ENCODE assay signal across 14 cellular contexts in genomic region chr1:88990426-88990825, GRCh38. TPM values are rescaled to one million over a fixed set of nuclear protein-coding genes. Genes with fewer than 3 reads are reported as not detected.
DNase-seq lines count a peak whose midpoint lies in the region; ATAC-seq lines count a peak whose summit lies in the region.
"Had no signal": no experiment of that assay in that cellular context is flagged by ENCODE, and none has a peak within 500 bp of the region (broad histone marks: within the 10 kb centered on the region; RNA-seq: fewer than 3 reads in every experiment).

No MANE protein-coding gene starts in this region.

- no peak for ATAC-seq in naive thymus-derived CD8-positive, alpha-beta T cell
- no peak for ATAC-seq in HG03139 (IDR thresholded peaks at IDR 0.05; ENCODE audit: unreplicated experiment)

- intact Hi-C loops in posterior vena cava (cut with DNase I), result no loop called here

- peak; percentile 11 for DNase-seq in NCI-H82 (lab: John Stamatoyannopoulos, UW)
- DNase-seq in NCI-H82 treated with DMSO at 0.1 percent for 48 hours (lab: John Stamatoyannopoulos, UW; ENCODE audit: unreplicated experiment), result no peak
- peak; percentile 58 for DNase-seq in amniotic epithelial cell (ENCODE audit: low read depth)
- no peak for DNase-seq in naive thymus-derived CD8-positive, alpha-beta T cell
- DNase-seq in NCI-H510A treated with DMSO at 0.1 percent for 48 hours (lab: John Stamatoyannopoulos, UW), result no peak
- DNase-seq in posterior vena cava (ENCODE audit: low spot score), result no peak
- DNase-seq: DMS153, H7, MM.1S, NCI-H2227 treated with DMSO at 0.1 percent for 48 hours, T1000, thyroid gland had no signal

- H3K9me3 Mint-ChIP-seq in naive thymus-derived CD8-positive, alpha-beta T cell, result no peaks in the 10 kb centered on the region

- H3K9ac ChIP-seq in HUES6 (ENCODE audit: low read length), result no peak overlapping the region

- POLR2A ChIA-PET in naive thymus-derived CD8-positive, alpha-beta T cell (lab: Charles Lee), result interaction anchor here (1.3 to 1.4 kb wide), 2 partner anchors 367 to 768 kb away, joined by 3 read pairs; no protein-coding TSS in a partner anchor

- peaks cover 17% of the 10 kb centered on the region for H3K36me3 ChIP-seq in HUES6 (ENCODE audit: control insufficient read depth, insufficient read depth, low read length)
- H3K36me3 ChIP-seq: thyroid gland had no signal

- H3K27ac Mint-ChIP-seq in naive thymus-derived CD8-positive, alpha-beta T cell, result peak overlapping the region in 8 of 10 donors; percentile 30 to 87 (median 79)

- no peaks in the 10 kb centered on the region for H3K27me3 Mint-ChIP-seq in naive thymus-derived CD8-positive, alpha-beta T cell

- no peaks in the 10 kb centered on the region for H3K9me3 ChIP-seq in HUES6 (ENCODE audit: control insufficient read depth, insufficient read depth, low read depth, low read length)
- H3K9me3 ChIP-seq: thyroid gland had no signal

- peaks cover 9% of the 10 kb centered on the region; the same call in 1 of the 2 replicates for H3K4me1 ChIP-seq in HUES6 (ENCODE audit: control insufficient read depth, insufficient read depth, low read length)

- peak overlapping the region in 2 of 10 donors; percentile 11 to 18 for H3K4me3 Mint-ChIP-seq in naive thymus-derived CD8-positive, alpha-beta T cell

- peak overlapping the region; percentile 73; the same call in 1 of the 2 replicates for H3K4me3 ChIP-seq in HUES6 (ENCODE audit: low read depth, low read length)
- H3K4me3 ChIP-seq: thyroid gland had no signal

- H3K4me1 Mint-ChIP-seq in naive thymus-derived CD8-positive, alpha-beta T cell, result peaks cover 23 to 51% (median 46%) of the 10 kb centered on the region in 4 donors

- no peak overlapping the region for H3K27ac ChIP-seq in HUES6 (ENCODE audit: low read depth, low read length)

- H3K27me3 ChIP-seq in HUES6 (ENCODE audit: control insufficient read depth, insufficient read depth, low read length), result no peaks in the 10 kb centered on the region
- H3K27me3 ChIP-seq: thyroid gland had no signal

- peaks cover 0 to 24% (median 1%) of the 10 kb centered on the region in 3 donors for H3K36me3 Mint-ChIP-seq in naive thymus-derived CD8-positive, alpha-beta T cell

RNA-seq across cellular contexts. Expression of gene KYAT3, which starts 2.0 kb away (rescaled TPM):
- 10 to 100 TPM; 26.6 to 28.2 TPM for total RNA-seq in naive thymus-derived CD8-positive, alpha-beta T cell
- polyA plus RNA-seq in naive thymus-derived CD8-positive, alpha-beta T cell, result 10 to 100 TPM; 20.6 to 25.2 (median 22.8) TPM
- 10 to 100 TPM; 20.4 to 21.2 TPM for total RNA-seq in posterior vena cava

RNA-seq across cellular contexts. Expression of gene RBMXL1, which starts 2.0 kb away (rescaled TPM):
- total RNA-seq in naive thymus-derived CD8-positive, alpha-beta T cell, result 10 to 100 TPM; 20.3 to 21.6 TPM
- 10 to 100 TPM in 2 of 3 donors, 1 to 10 TPM in 1; 9.5 to 10.8 (median 10.2) TPM for polyA plus RNA-seq in naive thymus-derived CD8-positive, alpha-beta T cell
- 10 to 100 TPM; 15.6 to 16.1 TPM for total RNA-seq in posterior vena cava

RNA-seq across cellular contexts. Expression of gene GBP3, which starts 32.2 kb away (rescaled TPM):
- total RNA-seq in naive thymus-derived CD8-positive, alpha-beta T cell, result 10 to 100 TPM; 31.6 to 39.4 TPM
- 10 to 100 TPM in 1 of 3 donors, 1 to 10 TPM in 2; 7.7 to 10.4 (median 9.4) TPM for polyA plus RNA-seq in naive thymus-derived CD8-positive, alpha-beta T cell
- total RNA-seq in posterior vena cava, result 10 to 100 TPM; 15.3 to 28.4 TPM
- total RNA-seq: H7 had no signal

Comparison
In these comparisons a context has a peak if more than half of its experiments do, and no peak if none do; other contexts are left out.
1. DNase-seq: peak in NCI-H82 (single experiment) and amniotic epithelial cell (single experiment); none in NCI-H82 treated with DMSO at 0.1 percent for 48 hours (single experiment), naive thymus-derived CD8-positive, alpha-beta T cell (0 of 10), NCI-H510A treated with DMSO at 0.1 percent for 48 hours (single experiment) and posterior vena cava (single experiment).